10 cellular contexts compared by ENCODE assay signal in genomic region chr1:228810855-228811654, GRCh38.
A peak's percentile ranks its signal among the peaks of the same experiment; 100 is the strongest.
DNase-seq lines count a peak whose midpoint lies in the region; ATAC-seq and TF ChIP-seq lines count a peak whose summit lies in the region.
"Had no signal": no experiment of that assay in that cellular context is flagged by ENCODE, and none has a peak within 500 bp of the region (broad histone marks: within the 10 kb centered on the region; RNA-seq: fewer than 3 reads in every experiment).

No MANE protein-coding gene starts in this region.

- no peak for TF ChIP-seq POLR2A in upper lobe of left lung (IDR thresholded peaks at IDR 0.05)

- ATAC-seq in right cardiac atrium (peak; percentile 18 to 44), upper lobe of left lung (ENCODE audit: low FRiP score in 2 of 2) (no peak), GM21528 (IDR thresholded peaks at IDR 0.05; ENCODE audit: low FRiP score, unreplicated experiment) (no peak)
- no peak for ATAC-seq in CD4-positive, alpha-beta T cell (ENCODE audit: poor library complexity)

- H3K4me3 ChIP-seq in right cardiac atrium (ENCODE audit: low read length) (no peak overlapping the region), upper lobe of left lung (no peak overlapping the region)

- H3K4me3 Mint-ChIP-seq in activated naive CD4-positive, alpha-beta T cell treated with anti-CD3 and anti-CD28 coated beads, Interleukin-2, amount 10 ng/mL, durations not matched to agents 7 days and 5 days = peak overlapping the region; percentile 3
- H3K4me3 Mint-ChIP-seq in IgD-negative memory B cell = peak overlapping the region in 2 of 4 donors; percentile 77 to 82
- H3K4me3 Mint-ChIP-seq in CD4-positive, alpha-beta T cell = no peak overlapping the region

- intact Hi-C loops in right cardiac atrium (cut with DNase I) = no loop called here
- intact Hi-C loops in CD4-positive, alpha-beta T cell (cut with DNase I, micrococcal nuclease) = no loop called here

- peaks cover 67% of the 10 kb centered on the region for H3K4me1 Mint-ChIP-seq in activated naive CD4-positive, alpha-beta T cell treated with anti-CD3 and anti-CD28 coated beads, Interleukin-2, amount 10 ng/mL, durations not matched to agents 7 days and 5 days
- H3K4me1 Mint-ChIP-seq in IgD-negative memory B cell = peaks cover 15 to 17% (median 16%) of the 10 kb centered on the region in 3 donors
- peaks cover 39% of the 10 kb centered on the region for H3K4me1 Mint-ChIP-seq in CD4-positive, alpha-beta T cell (ENCODE audit: low read depth)

- peak; percentile 57 for DNase-seq in activated naive CD4-positive, alpha-beta T cell treated with anti-CD3 and anti-CD28 coated beads, Interleukin-2, amount 10 ng/mL, durations not matched to agents 7 days and 5 days
- DNase-seq in activated naive CD4-positive, alpha-beta T cell treated with Interleukin-2 at 50 U/mL for 16 hours = no peak
- DNase-seq in right cardiac atrium = no peak
- no peak for DNase-seq in upper lobe of left lung
- no peak for DNase-seq in CD4-positive, alpha-beta T cell
- DNase-seq in iPS-NIHi11 (ENCODE audit: low spot score) = no peak
- DNase-seq: amniotic stem cell, NCI-H2081 had no signal

- TF ChIP-seq EP300 in upper lobe of left lung (IDR thresholded peaks at IDR 0.05) = no peak

- no peaks in the 10 kb centered on the region for H3K27me3 Mint-ChIP-seq in activated naive CD4-positive, alpha-beta T cell treated with anti-CD3 and anti-CD28 coated beads, Interleukin-2, amount 10 ng/mL, durations not matched to agents 7 days and 5 days
- H3K27me3 Mint-ChIP-seq in IgD-negative memory B cell = peaks cover 6% of the 10 kb centered on the region
- H3K27me3 Mint-ChIP-seq in CD4-positive, alpha-beta T cell = no peaks in the 10 kb centered on the region

- H3K36me3 Mint-ChIP-seq in activated naive CD4-positive, alpha-beta T cell treated with anti-CD3 and anti-CD28 coated beads, Interleukin-2, amount 10 ng/mL, durations not matched to agents 7 days and 5 days = peaks cover 12% of the 10 kb centered on the region
- no peaks in the 10 kb centered on the region for H3K36me3 Mint-ChIP-seq in IgD-negative memory B cell
- H3K36me3 Mint-ChIP-seq in CD4-positive, alpha-beta T cell (ENCODE audit: low read depth) = no peaks in the 10 kb centered on the region

- POLR2A ChIA-PET in CD4-positive, alpha-beta T cell (lab: Charles Lee) = no interaction called here

- H3K27ac ChIP-seq in right cardiac atrium (ENCODE audit: low read length) (no peak overlapping the region), upper lobe of left lung (peak overlapping the region; percentile 2 to 24 (median 10))
- no peak overlapping the region for H3K27ac ChIP-seq in CD4-positive, alpha-beta T cell (ENCODE audit: low read depth, low read length)

- H3K4me1 ChIP-seq in right cardiac atrium (ENCODE audit: control insufficient read depth, insufficient read depth, low read length) (no peaks in the 10 kb centered on the region), upper lobe of left lung (peaks cover 0 to 9% (median 7%) of the 10 kb centered on the region in 4 donors)

- H3K27me3 ChIP-seq in right cardiac atrium (ENCODE audit: control insufficient read depth, insufficient read depth) (no peaks in the 10 kb centered on the region), upper lobe of left lung (no peaks in the 10 kb centered on the region)
- no peaks in the 10 kb centered on the region for H3K27me3 ChIP-seq in CD4-positive, alpha-beta T cell (ENCODE audit: control insufficient read depth, insufficient read depth, low read length)

- no peak for TF ChIP-seq CTCF in upper lobe of left lung (IDR thresholded peaks at IDR 0.05)
- no peak for TF ChIP-seq CTCF in CD4-positive, alpha-beta T cell (IDR thresholded peaks at IDR 0.05)

- H3K9me3 Mint-ChIP-seq in activated naive CD4-positive, alpha-beta T cell treated with anti-CD3 and anti-CD28 coated beads, Interleukin-2, amount 10 ng/mL, durations not matched to agents 7 days and 5 days = peaks cover 5% of the 10 kb centered on the region
- H3K9me3 Mint-ChIP-seq in IgD-negative memory B cell = peaks cover 0 to 2% (median 0%) of the 10 kb centered on the region in 3 donors
- no peaks in the 10 kb centered on the region for H3K9me3 Mint-ChIP-seq in CD4-positive, alpha-beta T cell

- H3K27ac Mint-ChIP-seq in activated naive CD4-positive, alpha-beta T cell treated with anti-CD3 and anti-CD28 coated beads, Interleukin-2, amount 10 ng/mL, durations not matched to agents 7 days and 5 days = peak overlapping the region; percentile 92
- H3K27ac Mint-ChIP-seq in IgD-negative memory B cell = peak overlapping the region in 2 of 3 donors; percentile 27 to 89
- H3K27ac Mint-ChIP-seq in CD4-positive, alpha-beta T cell = no peak overlapping the region

- WGBS in right cardiac atrium = 76% methylated on average over 6 of the region's 6 CpGs
- WGBS in upper lobe of left lung, 2 donors = 73% methylated on average over 6 of the region's 6 CpGs

- CTCF ChIA-PET in activated naive CD4-positive, alpha-beta T cell treated with anti-CD3 and anti-CD28 coated beads, Interleukin-2, amount 10 ng/mL, durations not matched to agents 7 days and 5 days (lab: Charles Lee) = interaction anchor here (0.9 to 1.0 kb wide), 2 partner anchors 17 to 416 kb away, joined by 5 read pairs; no protein-coding TSS in a partner anchor
- CTCF ChIA-PET in CD4-positive, alpha-beta T cell (lab: Charles Lee) = no interaction called here

- H3K9me3 ChIP-seq in right cardiac atrium (ENCODE audit: control insufficient read depth, low read length) (no peaks in the 10 kb centered on the region), upper lobe of left lung (no peaks in the 10 kb centered on the region)
- no peaks in the 10 kb centered on the region for H3K9me3 ChIP-seq in CD4-positive, alpha-beta T cell (ENCODE audit: control insufficient read depth, low read length)

- H3K36me3 ChIP-seq in upper lobe of left lung = no peaks in the 10 kb centered on the region

Comparison
In these comparisons a context has a peak if more than half of its experiments do, and no peak if none do; other contexts are left out.
1. ATAC-seq: peak in right cardiac atrium (2 of 2); none in upper lobe of left lung (0 of 2), CD4-positive, alpha-beta T cell (single experiment) and GM21528 (single experiment).
2. H3K27ac ChIP-seq: peak in upper lobe of left lung (4 of 4); none in right cardiac atrium (single experiment) and CD4-positive, alpha-beta T cell (single experiment).